9 cellular contexts compared by ENCODE assay signal in genomic region chr2:164954954-164955701, GRCh38. TPM values are rescaled to one million over a fixed set of nuclear protein-coding genes. Genes with fewer than 3 reads are reported as not detected.
A peak's percentile ranks its signal among the peaks of the same experiment; 100 is the strongest.
DNase-seq lines count a peak whose midpoint lies in the region; ATAC-seq, FAIRE-seq and TF ChIP-seq lines count a peak whose summit lies in the region.
"Had no signal": no experiment of that assay in that cellular context is flagged by ENCODE, and none has a peak within 500 bp of the region (broad histone marks: within the 10 kb centered on the region; RNA-seq: fewer than 3 reads in every experiment).

SLC38A11 (minus strand) TSS chr2:164955525; CDS start chr2:164955247, 278 bp downstream.

- DNase-seq in RPMI7951 (ENCODE audit: low read depth) (peak; percentile 37), erythroblast (lab: John Stamatoyannopoulos, UW) (peak; percentile 44 to 50), upper lobe of right lung (peak; percentile 70), G401 (ENCODE audit: low spot score) (no peak), D721Med (ENCODE audit: insufficient read length, low spot score) (no peak)

- ATAC-seq in upper lobe of right lung: peak; percentile 83
- ATAC-seq in GM18867 (IDR thresholded peaks at IDR 0.05; ENCODE audit: unreplicated experiment): no peak
- ATAC-seq in GM19452 (IDR thresholded peaks at IDR 0.05; ENCODE audit: unreplicated experiment): no peak

- H3K27ac ChIP-seq in mucosa of rectum (ENCODE audit: low read depth in 2 of 2, low read length in 2 of 2) (no peak within 1 kb of the TSS), upper lobe of right lung (no peak within 1 kb of the TSS)

- H3K9me3 ChIP-seq in mucosa of rectum (ENCODE audit: control insufficient read depth in 2 of 2, low read length in 2 of 2) (no peaks in the 10 kb centered on the region), upper lobe of right lung (no peaks in the 10 kb centered on the region)

- no peak for TF ChIP-seq CTCF in upper lobe of right lung (IDR thresholded peaks at IDR 0.05)
- no peak for TF ChIP-seq CTCF in D721Med (IDR thresholded peaks at IDR 0.05; ENCODE audit: insufficient read depth, missing control alignments)

- H3K4me1 ChIP-seq in mucosa of rectum (ENCODE audit: control insufficient read depth in 2 of 2, insufficient read depth in 2 of 2, low read length in 2 of 2) (peaks cover 0 to 3% of the 10 kb centered on the region in 2 donors), upper lobe of right lung (peaks cover 4% of the 10 kb centered on the region)

- H3K27me3 ChIP-seq in mucosa of rectum (ENCODE audit: control insufficient read depth in 2 of 2, insufficient read depth in 2 of 2, low read length in 2 of 2): peaks cover 0 to 3% of the 10 kb centered on the region in 2 donors
- no peaks in the 10 kb centered on the region for H3K27me3 ChIP-seq in upper lobe of right lung

- in situ Hi-C loops in G401 (cut with HindIII; ENCODE audit: low sequenced_read_pairs): no loop called here

- no peaks in the 10 kb centered on the region for H3K36me3 ChIP-seq in mucosa of rectum (ENCODE audit: control insufficient read depth in 2 of 2, insufficient read depth in 2 of 2, low read length in 2 of 2)
- no peaks in the 10 kb centered on the region for H3K36me3 ChIP-seq in upper lobe of right lung

- intact Hi-C loops in upper lobe of right lung (cut with DNase I): no loop called here

- TF ChIP-seq POLR2A in erythroblast (IDR thresholded peaks at IDR 0.05; ENCODE audit: low read length): no peak

- peak within 1 kb of the TSS; percentile 51 to 62 for H3K4me3 ChIP-seq in mucosa of rectum (ENCODE audit: low read length in 2 of 2)
- peak within 1 kb of the TSS; percentile 31 for H3K4me3 ChIP-seq in upper lobe of right lung

- H3K9ac ChIP-seq in mucosa of rectum (ENCODE audit: low read depth in 1 of 2, low read length in 2 of 2): peak within 1 kb of the TSS in 1 of 2 donors; percentile 6

- no peak for FAIRE-seq in D721Med (lab: Jason Lieb, UNC)
- FAIRE-seq: frontal cortex had no signal

RNA-seq across cellular contexts. Expression of gene SLC38A11, which starts in this region (rescaled TPM):
- total RNA-seq in RPMI7951 (2014; rRNA removed; shearing (Covaris generic)): not detected in 2 replicates
- 0.41 TPM for total RNA-seq in upper lobe of right lung
- not detected in 2 replicates for total RNA-seq in G401 (2014; rRNA removed; shearing (Covaris generic))

Comparison
In these comparisons a context has a peak if more than half of its experiments do, and no peak if none do; other contexts are left out.
1. Peak in DNase-seq in RPMI7951; RNA of the gene not detected or under 1 TPM.
2. Peak in DNase-seq, ATAC-seq and H3K4me3 ChIP-seq in upper lobe of right lung; RNA of the gene not detected or under 1 TPM.
3. DNase-seq: peak in erythroblast (2 of 2); none in G401 (single experiment) and D721Med (single experiment).